29 cellular contexts compared by ENCODE assay signal in the genomic region with DNA sequence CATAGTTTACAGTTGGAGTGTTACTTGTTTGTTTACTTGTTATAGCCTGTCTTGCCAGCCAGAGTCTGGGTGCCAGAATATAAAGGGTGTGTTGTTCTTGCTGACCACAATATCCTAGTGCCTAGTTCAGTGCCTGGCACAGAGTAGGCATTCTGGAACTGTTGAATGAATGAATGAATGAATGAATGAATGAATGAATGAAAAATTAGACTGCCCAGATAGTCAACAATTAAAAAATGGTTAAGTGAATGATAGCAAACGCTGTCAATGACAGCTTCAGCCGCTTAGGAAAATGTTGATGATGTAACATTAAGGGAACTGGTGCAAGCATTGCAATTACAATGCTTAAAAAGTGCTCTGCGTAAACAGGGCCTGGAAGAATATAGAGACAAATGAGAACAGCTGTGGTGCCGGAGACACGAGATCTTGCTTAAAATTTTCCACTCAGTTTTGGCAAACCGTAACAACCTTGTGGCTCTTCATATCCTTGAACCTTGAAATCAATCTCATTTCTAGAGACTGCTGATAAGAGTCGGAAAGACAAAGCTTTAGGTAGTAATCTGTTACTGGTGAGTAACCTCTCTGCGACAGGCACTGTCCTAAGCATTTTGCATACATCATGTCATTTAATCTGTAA. TPM values are rescaled to one million over a fixed set of nuclear protein-coding genes. Genes with fewer than 3 reads are reported as not detected.
DNase-seq lines count a peak whose midpoint lies in the region; ATAC-seq and TF ChIP-seq lines count a peak whose summit lies in the region.
"Had no signal": no experiment of that assay in that cellular context is flagged by ENCODE, and none has a peak within 500 bp of the region (broad histone marks: within the 10 kb centered on the region; RNA-seq: fewer than 3 reads in every experiment).

No MANE protein-coding gene starts in this region.

- H3K4me3 ChIP-seq in AG09309 (ENCODE audit: control insufficient read depth, low read depth, low read length) (no peak overlapping the region), IMR-90 (ENCODE audit: insufficient read depth, low read depth, low read length) (no peak overlapping the region), adipocyte (ENCODE audit: low read length) (no peak overlapping the region), fibroblast of villous mesenchyme (ENCODE audit: low read depth, low read length) (no peak overlapping the region)
- H3K4me3 ChIP-seq: left ventricle myocardium inferior, pancreas, thoracic aorta had no signal

- no peak overlapping the region for H2BK120ac ChIP-seq in IMR-90 (ENCODE audit: low read depth, low read length)

- no peak overlapping the region for H2AK5ac ChIP-seq in IMR-90 (ENCODE audit: low read depth, low read length)

- TF ChIP-seq CTCF in AG09309 (IDR thresholded peaks at IDR 0.05; ENCODE audit: control insufficient read depth, insufficient read depth, low read depth, low read length, missing control alignments) (no peak), IMR-90 (conservative IDR thresholded peaks at IDR 0.05; ENCODE audit: low read depth, low read length) (no peak), fibroblast of villous mesenchyme (IDR thresholded peaks at IDR 0.05; ENCODE audit: insufficient read depth, low read depth, low read length) (no peak)

- no peak overlapping the region for H2BK5ac ChIP-seq in IMR-90 (ENCODE audit: low read depth, low read length, poor library complexity, severe bottlenecking)

- no TSS peak for BruUV-seq in IMR-90 (replicated peaks; lab: Mats Ljungman, UMichigan)

- H3K9me1 ChIP-seq in IMR-90 (ENCODE audit: insufficient read depth, low read length) = no peaks in the 10 kb centered on the region; the same call in 1 of the 2 replicates

- no CpG with 5 or more reads among the region's 8 CpGs for WGBS in IMR-90 (ENCODE audit: extremely low coverage in 2 of 2, insufficient read length in 1 of 2), 2 experiments

- no peak overlapping the region for H2BK20ac ChIP-seq in IMR-90 (ENCODE audit: low read depth, low read length)

- ATAC-seq in IMR-90 (ENCODE audit: low read depth) (no peak), HG02884 (IDR thresholded peaks at IDR 0.05; ENCODE audit: unreplicated experiment) (no peak)
- ATAC-seq: activated CD8-positive, alpha-beta T cell treated with anti-CD3 and anti-CD28 coated beads, Interleukin-2, amount 10 ng/mL, durations not matched to agents 7 days and 5 days; HCT116; pancreas; PC-3; right cardiac atrium had no signal

- no peak overlapping the region for H3K56ac ChIP-seq in IMR-90 (ENCODE audit: extremely low read depth, insufficient read depth, low read length)

- H3K36me3 ChIP-seq in IMR-90 (ENCODE audit: control insufficient read depth, insufficient read depth, low read length) = no peaks in the 10 kb centered on the region
- H3K36me3 ChIP-seq in adipocyte (ENCODE audit: control insufficient read depth, insufficient read depth, low read length, severe bottlenecking) = no peaks in the 10 kb centered on the region
- H3K36me3 ChIP-seq: left ventricle myocardium inferior, pancreas, thoracic aorta had no signal

- DNase-seq in AG09309 (ENCODE audit: low read depth) (peak; percentile 27), IMR-90 (no peak), adipocyte (ENCODE audit: low read depth) (peak; percentile 37), fibroblast of villous mesenchyme (ENCODE audit: low read depth) (peak; percentile 28), EL (no peak)
- DNase-seq in stimulated activated naive CD4-positive, alpha-beta T cell (lab: John Stamatoyannopoulos, UW) = no peak
- no peak for DNase-seq in stimulated activated CD8-positive, alpha-beta memory T cell treated with anti-CD3 and anti-CD28 coated beads, Interleukin-4, amount 100 ng/mL, for 48 hours
- DNase-seq: activated CD8-positive, alpha-beta T cell treated with anti-CD3 and anti-CD28 coated beads, Interleukin-2, amount 10 ng/mL, durations not matched to agents 7 days and 5 days; activated effector memory CD4-positive, alpha-beta T cell treated with anti-CD3 and anti-CD28 coated beads, Interleukin-2, amount 50 U/mL, for 16 hours; activated T-cell treated with anti-CD3 and anti-CD28 coated beads for 4 hours; effector CD4-positive, alpha-beta T cell; hippocampal formation; immature natural killer cell; left ventricle myocardium inferior; midbrain; NCI-H146; NCI-H748 treated with DMSO at 0.1 percent for 48 hours; pancreas; PC-3; right cardiac atrium; SHP77 treated with DMSO at 0.1 percent for 48 hours; stimulated activated CD4-positive, alpha-beta T cell treated with anti-CD3 and anti-CD28 coated beads, Interleukin-12 subunit alpha, Interleukin-12 subunit beta, amount 100 ng/mL, for 4 hours; stimulated activated CD4-positive, alpha-beta T cell treated with anti-CD3 and anti-CD28 coated beads, Interleukin-4, amount 100 ng/mL, for 24 hours; stimulated activated naive CD4-positive, alpha-beta T cell treated with Interleukin-2 at 50 U/mL for 16 hours; T-helper 1 cell had no signal

- H4K8ac ChIP-seq in IMR-90 (ENCODE audit: low read depth in 2 of 2, low read length in 2 of 2) = no peak overlapping the region

- intact Hi-C loops in IMR-90 (cut with micrococcal nuclease) = loop anchor here (5.0 to 10.0 kb wide), 5 partner anchors 95 to 717 kb away; no protein-coding TSS in a partner anchor

- no peak overlapping the region for H3K27ac ChIP-seq in IMR-90 (ENCODE audit: insufficient read depth, low read length)
- H3K27ac ChIP-seq: epithelial cell of prostate, left ventricle myocardium inferior, pancreas, thoracic aorta had no signal

- no peak overlapping the region for H3K14ac ChIP-seq in IMR-90 (replicated peaks; ENCODE audit: low read depth, low read length)

- H3K27me3 ChIP-seq in IMR-90 (ENCODE audit: control insufficient read depth, insufficient read depth, low read length) (peaks cover 3% of the 10 kb centered on the region), adipocyte (replicated peaks; ENCODE audit: control insufficient read depth, insufficient read depth, low read length) (peaks cover 10% of the 10 kb centered on the region)
- H3K27me3 ChIP-seq: pancreas had no signal

- H3K4ac ChIP-seq in IMR-90 (ENCODE audit: low read depth, low read length) = no peak overlapping the region

- no peaks in the 10 kb centered on the region for H4K20me1 ChIP-seq in IMR-90 (ENCODE audit: insufficient read depth, low read length)

- H3K18ac ChIP-seq in IMR-90 (ENCODE audit: low read depth, low read length) = no peak overlapping the region

- no peak overlapping the region for H2AK9ac ChIP-seq in IMR-90 (replicated peaks; ENCODE audit: low read depth, low read length, poor library complexity)

- H3K9ac ChIP-seq in IMR-90 (ENCODE audit: low read depth, low read length) = no peak overlapping the region
- H3K9ac ChIP-seq in adipocyte (ENCODE audit: low read length) = no peak overlapping the region

- TF ChIP-seq POLR2A in IMR-90 (IDR thresholded peaks at IDR 0.05; ENCODE audit: low read depth, low read length) = no peak

- H3K4me1 ChIP-seq in IMR-90 (ENCODE audit: control insufficient read depth, insufficient read depth, low read length) (peaks cover 2% of the 10 kb centered on the region; the same call in 1 of the 2 replicates), adipocyte (ENCODE audit: control insufficient read depth, insufficient read depth, low read length) (peaks cover 8% of the 10 kb centered on the region)
- H3K4me1 ChIP-seq: pancreas had no signal

- H2BK15ac ChIP-seq in IMR-90 (ENCODE audit: low read depth, low read length) = no peak overlapping the region

- no peak for TF ChIP-seq RAD21 in IMR-90 (IDR thresholded peaks at IDR 0.05; ENCODE audit: low read length)

- H3K23ac ChIP-seq in IMR-90 (ENCODE audit: low read depth, low read length) = no peak overlapping the region

- in situ Hi-C loops in IMR-90 (cut with MboI; ENCODE audit: low sequenced_read_pairs) = loop anchor here (10.0 kb wide), 2 partner anchors 257 to 357 kb away; no protein-coding TSS in a partner anchor

- CTCF ChIA-PET in IMR-90 (lab: Yijun Ruan, JAX) = interaction anchor here (0.7 to 2.6 kb wide), 5 partner anchors 10 to 252 kb away, joined by 3 to 37 read pairs (median 6); no protein-coding TSS in a partner anchor

- POLR2A ChIA-PET in IMR-90 (lab: Charles Lee; ENCODE audit: unreplicated experiment) = no interaction called here

- H2AFZ ChIP-seq in IMR-90 (replicated peaks; ENCODE audit: low read length, poor library complexity) = no peak overlapping the region

- dilution Hi-C loops in IMR-90 (cut with HindIII; ENCODE audit: low sequenced_read_pairs, unreplicated experiment) = no loop called here

- H3K9me3 ChIP-seq in IMR-90 (ENCODE audit: control insufficient read depth, insufficient read depth, low read length) (no peaks in the 10 kb centered on the region), adipocyte (ENCODE audit: control insufficient read depth, low read length) (no peaks in the 10 kb centered on the region)
- H3K9me3 ChIP-seq: left ventricle myocardium inferior, pancreas, thoracic aorta had no signal

- no peaks in the 10 kb centered on the region for H3K79me1 ChIP-seq in IMR-90 (ENCODE audit: low read depth in 1 of 2, low read length in 2 of 2)

- H4K5ac ChIP-seq in IMR-90 (ENCODE audit: low read depth, low read length) = no peak overlapping the region

- H3K4me2 ChIP-seq in IMR-90 (ENCODE audit: low read depth, low read length) = no peak overlapping the region

- H4K91ac ChIP-seq in IMR-90 (ENCODE audit: insufficient read depth, low read depth, low read length) = no peak overlapping the region

TF ChIP-seq in IMR-90, 13 proteins besides CTCF, POLR2A, EP300 and RAD21:
- TF ChIP-seq MAFK (IDR thresholded peaks at IDR 0.05; ENCODE audit: low read depth, low read length) (no peak), CEBPB (IDR thresholded peaks at IDR 0.05; ENCODE audit: low read depth, low read length) (peak; percentile 40), SMC3 (IDR thresholded peaks at IDR 0.05; ENCODE audit: low read depth, low read length) (no peak), FOS (IDR thresholded peaks at IDR 0.05; ENCODE audit: low read depth, low read length) (no peak), RFX5 (IDR thresholded peaks at IDR 0.05; ENCODE audit: low read depth, low read length) (no peak), NFE2L2 (IDR thresholded peaks at IDR 0.05; ENCODE audit: low read depth, low read length) (no peak)
- TF ChIP-seq, protein P1, sequence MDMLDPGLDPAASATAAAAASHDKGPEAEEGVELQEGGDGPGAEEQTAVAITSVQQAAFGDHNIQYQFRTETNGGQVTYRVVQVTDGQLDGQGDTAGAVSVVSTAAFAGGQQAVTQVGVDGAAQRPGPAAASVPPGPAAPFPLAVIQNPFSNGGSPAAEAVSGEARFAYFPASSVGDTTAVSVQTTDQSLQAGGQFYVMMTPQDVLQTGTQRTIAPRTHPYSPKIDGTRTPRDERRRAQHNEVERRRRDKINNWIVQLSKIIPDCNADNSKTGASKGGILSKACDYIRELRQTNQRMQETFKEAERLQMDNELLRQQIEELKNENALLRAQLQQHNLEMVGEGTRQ (IDR thresholded peaks at IDR 0.05; ENCODE audit: low read depth, low read length) = no peak

RNA-seq across cellular contexts. Expression of a gene that starts 4.7 kb away (rescaled TPM):
- total RNA-seq in IMR-90 (2012; rRNA removed) (2.0 and 2.5 TPM in 2 replicates), fibroblast of villous mesenchyme (4.3 and 4.8 TPM in 2 replicates)
- 4.6 and 4.8 TPM in 2 replicates for polyA plus RNA-seq in IMR-90 (2012; rRNA removed)
- polyA plus RNA-seq in IMR-90 (2012; cell fraction: cytosol; rRNA removed) = 2.9 and 3.1 TPM in 2 replicates
- 3.9 and 4.8 TPM in 2 replicates for polyA plus RNA-seq in IMR-90 (2012; cell fraction: nucleus; rRNA removed; ENCODE audit: low replicate concordance)

Comparison
In these comparisons a context has a peak if more than half of its experiments do, and no peak if none do; other contexts are left out.
1. DNase-seq: peak in AG09309 (single experiment), adipocyte (single experiment) and fibroblast of villous mesenchyme (single experiment); none in IMR-90 (single experiment), stimulated activated naive CD4-positive, alpha-beta T cell (0 of 6), EL (single experiment) and stimulated activated CD8-positive, alpha-beta memory T cell treated with anti-CD3 and anti-CD28 coated beads, Interleukin-4, amount 100 ng/mL, for 48 hours (single experiment).